9 cellular contexts compared by ENCODE assay signal in genomic region chr4:69930768-69931167, GRCh38. TPM values are rescaled to one million over a fixed set of nuclear protein-coding genes. Genes with fewer than 3 reads are reported as not detected.
"Had no signal": no experiment of that assay in that cellular context is flagged by ENCODE, and none has a peak within 500 bp of the region (broad histone marks: within the 10 kb centered on the region; RNA-seq: fewer than 3 reads in every experiment).

TSS of gene CSN1S1 (plus strand) at chr4:69931068. CDS start at chr4:69932556, 1,488 bp downstream.

- FAIRE-seq: G401.6, GM12878, GM12891, GM12892, GM18507, GM19239 had no signal

- DNase-seq: GDM1, GF-D8 had no signal

- H3K4me3 ChIP-seq: GM12878 had no signal

RNA-seq across cellular contexts. Expression of gene CSN1S1, which starts in this region (rescaled TPM):
- total RNA-seq: G401, GM12878 had no signal
